Comparison of ENCODE assay signal across 8 cellular contexts in the genomic region with DNA sequence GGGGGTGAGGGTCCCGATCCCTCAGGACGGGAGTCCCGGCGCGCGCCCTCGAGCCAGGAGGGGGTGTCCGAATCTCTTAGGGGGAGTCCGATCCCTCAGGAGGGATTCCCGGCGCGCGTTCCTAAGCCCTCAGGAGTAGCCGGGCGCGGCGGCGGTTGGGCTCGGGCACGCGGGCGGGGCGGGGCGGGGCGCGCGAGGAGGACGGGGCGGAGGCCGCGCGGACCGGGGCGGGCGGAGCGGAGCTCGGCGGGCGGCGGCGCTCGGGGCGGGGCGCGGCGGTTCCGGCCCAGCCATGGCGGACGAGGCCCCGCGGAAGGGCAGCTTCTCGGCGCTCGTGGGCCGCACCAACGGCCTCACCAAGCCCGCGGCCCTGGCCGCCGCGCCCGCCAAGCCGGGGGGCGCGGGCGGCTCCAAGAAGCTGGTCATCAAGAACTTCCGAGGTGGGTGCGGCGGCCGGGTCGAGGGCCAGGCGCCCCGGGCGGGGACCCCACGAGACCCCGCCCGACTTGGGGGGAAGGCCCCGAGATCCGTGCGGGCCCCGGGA. TPM values are rescaled to one million over a fixed set of nuclear protein-coding genes. Genes with fewer than 3 reads are reported as not detected.
DNase-seq lines count a peak whose midpoint lies in the region; ATAC-seq and TF ChIP-seq lines count a peak whose summit lies in the region.

A gene (plus strand): TSS at position 278 of the 544 bp plus-strand sequence. CDS start 15 bp downstream, at position 293.

- peak within 1 kb of the TSS; percentile 84 for H3K4me3 Mint-ChIP-seq in glutamatergic neuron (ENCODE audit: unreplicated experiment)
- peak within 1 kb of the TSS; percentile 83 for H3K4me3 Mint-ChIP-seq in osteocyte (ENCODE audit: unreplicated experiment)

- H3K9me3 Mint-ChIP-seq in activated naive CD4-positive, alpha-beta T cell treated with anti-CD3 and anti-CD28 coated beads, Interleukin-2, amount 50 U/mL, for 72 hours = no peaks in the 10 kb centered on the region
- H3K9me3 Mint-ChIP-seq in glutamatergic neuron (ENCODE audit: unreplicated experiment) = peaks cover 10% of the 10 kb centered on the region
- H3K9me3 Mint-ChIP-seq in osteocyte (ENCODE audit: unreplicated experiment) = no peaks in the 10 kb centered on the region

- peak; percentile 35 for ATAC-seq in GM21423 (IDR thresholded peaks at IDR 0.05; ENCODE audit: unreplicated experiment)
- ATAC-seq in activated naive CD4-positive, alpha-beta T cell treated with anti-CD3 and anti-CD28 coated beads, Interleukin-2, amount 50 U/mL, for 72 hours = peak; percentile 64 to 67

- H3K27ac ChIP-seq in HUES6 (ENCODE audit: low read depth, low read length) (peak within 1 kb of the TSS; percentile 99), SJCRH30 (peak within 1 kb of the TSS; percentile 94), thymus (ENCODE audit: low read depth) (peak within 1 kb of the TSS; percentile 99)

- no peak for TF ChIP-seq CTCF in glutamatergic neuron (IDR thresholded peaks at IDR 0.05; ENCODE audit: partially characterized antibody, unreplicated experiment)
- TF ChIP-seq CTCF in osteocyte (IDR thresholded peaks at IDR 0.05) = no peak

- no peaks in the 10 kb centered on the region for H3K27me3 ChIP-seq in HUES6 (ENCODE audit: control insufficient read depth, insufficient read depth, low read length)
- no peaks in the 10 kb centered on the region for H3K27me3 ChIP-seq in SJCRH30
- H3K27me3 ChIP-seq in thymus (ENCODE audit: control insufficient read depth, insufficient read depth) = no peaks in the 10 kb centered on the region

- WGBS in thymus = under 1% methylated on average over 81 of the region's 81 CpGs

- H3K36me3 Mint-ChIP-seq in activated naive CD4-positive, alpha-beta T cell treated with anti-CD3 and anti-CD28 coated beads, Interleukin-2, amount 50 U/mL, for 72 hours = peaks cover 19 to 35% of the 10 kb centered on the region in 2 donors
- no peaks in the 10 kb centered on the region for H3K36me3 Mint-ChIP-seq in glutamatergic neuron (ENCODE audit: unreplicated experiment)
- H3K36me3 Mint-ChIP-seq in osteocyte (ENCODE audit: unreplicated experiment) = peaks cover 16% of the 10 kb centered on the region

- H3K4me1 ChIP-seq in HUES6 (ENCODE audit: control insufficient read depth, insufficient read depth, low read length) = 0 out of 2 replicates have a peak, but pooled peaks cover 3% of the 10 kb centered on the region
- peaks cover 7% of the 10 kb centered on the region; the same call in 1 of the 2 replicates for H3K4me1 ChIP-seq in SJCRH30
- peaks cover 10% of the 10 kb centered on the region for H3K4me1 ChIP-seq in thymus (ENCODE audit: control insufficient read depth, insufficient read depth, low read length)

- H3K9ac ChIP-seq in HUES6 (ENCODE audit: low read length) = peak within 1 kb of the TSS; percentile 92

- H3K4me1 Mint-ChIP-seq in glutamatergic neuron (ENCODE audit: low read depth, unreplicated experiment) = peaks cover 19% of the 10 kb centered on the region
- peaks cover 57% of the 10 kb centered on the region for H3K4me1 Mint-ChIP-seq in osteocyte (ENCODE audit: unreplicated experiment)

- H3K36me3 ChIP-seq in HUES6 (ENCODE audit: control insufficient read depth, insufficient read depth, low read length) = peaks cover 30% of the 10 kb centered on the region
- H3K36me3 ChIP-seq in SJCRH30 = peaks cover 8% of the 10 kb centered on the region
- H3K36me3 ChIP-seq in thymus (ENCODE audit: control insufficient read depth, insufficient read depth) = peaks cover 9% of the 10 kb centered on the region

- H3K9me3 ChIP-seq in HUES6 (ENCODE audit: control insufficient read depth, insufficient read depth, low read depth, low read length) (no peaks in the 10 kb centered on the region), SJCRH30 (replicated peaks) (no peaks in the 10 kb centered on the region), thymus (ENCODE audit: control insufficient read depth) (no peaks in the 10 kb centered on the region)

- peak within 1 kb of the TSS; percentile 84 to 92 for H3K27ac Mint-ChIP-seq in activated naive CD4-positive, alpha-beta T cell treated with anti-CD3 and anti-CD28 coated beads, Interleukin-2, amount 50 U/mL, for 72 hours
- H3K27ac Mint-ChIP-seq in glutamatergic neuron (ENCODE audit: unreplicated experiment) = peak within 1 kb of the TSS; percentile 62
- peak within 1 kb of the TSS; percentile 78 for H3K27ac Mint-ChIP-seq in osteocyte (ENCODE audit: unreplicated experiment)

- peak within 1 kb of the TSS; percentile 95 for H3K4me3 ChIP-seq in HUES6 (ENCODE audit: low read depth, low read length)
- H3K4me3 ChIP-seq in SJCRH30 = peak within 1 kb of the TSS; percentile 91
- H3K4me3 ChIP-seq in thymus (ENCODE audit: low read length) = peak within 1 kb of the TSS; percentile 95

- H3K27me3 Mint-ChIP-seq in glutamatergic neuron (ENCODE audit: unreplicated experiment) = peaks cover 13% of the 10 kb centered on the region
- H3K27me3 Mint-ChIP-seq in osteocyte (ENCODE audit: unreplicated experiment) = no peaks in the 10 kb centered on the region

- DNase-seq in DMS79 treated with DMSO at 0.1 percent for 48 hours (lab: John Stamatoyannopoulos, UW) (peak; percentile 69), SJCRH30 (peak; percentile 71 to 80), glutamatergic neuron (peak; percentile 80), osteocyte (ENCODE audit: extremely low spot score, unreplicated experiment) (peak; percentile 89)
- peak in 1 of 2 donors; percentile 68 for DNase-seq in activated naive CD4-positive, alpha-beta T cell treated with anti-CD3 and anti-CD28 coated beads, Interleukin-2, amount 50 U/mL, for 72 hours (ENCODE audit: low spot score in 2 of 2)

RNA-seq across cellular contexts. Expression of the gene that starts here (rescaled TPM):
- 67.4 and 67.6 TPM in 2 replicates for total RNA-seq in SJCRH30 (2014; rRNA removed; shearing (Covaris generic))
- 10 to 100 TPM; 59.7 to 87.1 TPM for total RNA-seq in activated naive CD4-positive, alpha-beta T cell treated with anti-CD3 and anti-CD28 coated beads, Interleukin-2, amount 50 U/mL, for 72 hours
- 43.2 TPM for total RNA-seq in glutamatergic neuron (ENCODE audit: unreplicated experiment)
- 76.7 and 77.3 TPM in 2 replicates for total RNA-seq in osteocyte
- polyA plus RNA-seq in thymus = 57.3 TPM
